12 cellular contexts compared by ENCODE assay signal in the genomic region with DNA sequence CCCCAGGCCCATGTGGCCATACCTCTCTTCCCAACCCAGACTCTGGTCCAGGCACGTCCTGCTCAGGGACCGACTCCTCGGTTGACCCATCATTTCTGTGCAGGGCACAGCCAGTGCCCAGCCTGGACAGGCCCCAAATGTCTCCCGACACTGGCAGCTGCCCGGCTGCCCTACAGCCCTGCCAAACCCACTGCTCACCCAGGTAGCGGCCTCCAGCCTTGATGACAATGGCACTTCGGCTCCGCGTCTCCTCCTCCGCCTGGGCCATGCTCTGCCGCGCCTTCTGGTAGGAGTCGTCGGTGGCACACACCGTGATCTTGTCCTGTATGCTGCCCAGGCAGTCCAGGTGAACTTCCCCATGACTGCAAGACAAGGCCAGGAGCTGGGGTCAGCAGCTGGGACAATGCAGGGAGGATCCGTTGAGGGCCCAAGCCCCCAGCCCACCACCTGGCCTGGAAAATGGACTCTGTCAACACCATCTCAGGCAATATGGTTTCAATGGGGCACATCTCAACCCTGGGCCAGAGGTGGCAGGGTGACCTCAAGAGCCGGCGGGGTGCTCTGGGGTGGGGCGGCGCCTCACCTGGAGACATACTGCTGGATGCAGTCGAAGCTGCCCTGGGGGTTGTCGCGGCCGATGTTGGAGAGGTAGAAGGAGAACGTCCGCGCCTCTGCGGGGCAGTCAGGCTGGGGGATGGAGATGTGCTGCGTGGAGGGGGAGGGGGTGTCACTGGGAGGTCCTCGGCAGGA. TPM values are rescaled to one million over a fixed set of nuclear protein-coding genes. Genes with fewer than 3 reads are reported as not detected.
DNase-seq lines count a peak whose midpoint lies in the region; ATAC-seq, FAIRE-seq and TF ChIP-seq lines count a peak whose summit lies in the region.
"Had no signal": no experiment of that assay in that cellular context is flagged by ENCODE, and none has a peak within 500 bp of the region (broad histone marks: within the 10 kb centered on the region; RNA-seq: fewer than 3 reads in every experiment).

No MANE protein-coding gene starts in this region.

- POLR2A ChIA-PET in A549 (lab: Yijun Ruan, JAX): no interaction called here

- H3K9me3 ChIP-seq in A549 (no peaks in the 10 kb centered on the region), Peyer's patch (no peaks in the 10 kb centered on the region), esophagus squamous epithelium (no peaks in the 10 kb centered on the region), psoas muscle (no peaks in the 10 kb centered on the region), MG63 (no peaks in the 10 kb centered on the region)

- 90% methylated on average over 8 of the region's 30 CpGs for WGBS in A549 (ENCODE audit: missing lambda C conversion rate)
- 82% methylated on average over 7 to 21 of the region's 30 CpGs for WGBS in esophagus squamous epithelium, 2 donors
- 66 to 76% (median 71%) methylated on average over 30 of the region's 30 CpGs for WGBS in psoas muscle, 3 donors

- H3K27me3 ChIP-seq in Peyer's patch: no peaks in the 10 kb centered on the region
- H3K27me3 ChIP-seq in esophagus squamous epithelium: no peaks in the 10 kb centered on the region
- H3K27me3 ChIP-seq in psoas muscle (ENCODE audit: insufficient read depth in 3 of 3, low read length in 2 of 3): no peaks in the 10 kb centered on the region
- H3K27me3 ChIP-seq in MG63: no peaks in the 10 kb centered on the region

- H3K27ac ChIP-seq in A549 (peak overlapping the region in 1 of 2 experiments; percentile 66; a peak in 3 of 6 replicates), Peyer's patch (peak overlapping the region; percentile 59 to 75 (median 70)), esophagus squamous epithelium (peak overlapping the region; percentile 44 to 88 (median 78)), psoas muscle (peak overlapping the region; percentile 88)

- H3K36me3 ChIP-seq in Peyer's patch (peaks cover 0 to 36% (median 0%) of the 10 kb centered on the region in 3 donors), esophagus squamous epithelium (peaks cover 4 to 52% (median 12%) of the 10 kb centered on the region in 3 donors), psoas muscle (ENCODE audit: insufficient read depth in 1 of 2, low read depth in 1 of 2) (peaks cover 0 to 22% of the 10 kb centered on the region in 2 donors), MG63 (peaks cover 52% of the 10 kb centered on the region)

- H3K4me3 ChIP-seq in A549 (no peak overlapping the region), Peyer's patch (no peak overlapping the region), esophagus squamous epithelium (no peak overlapping the region), psoas muscle (no peak overlapping the region), MG63 (no peak overlapping the region)
- H3K4me3 ChIP-seq: GM23338 had no signal

- TF ChIP-seq CTCF in A549 (IDR thresholded peaks at IDR 0.05) (no peak), Peyer's patch (IDR thresholded peaks at IDR 0.05) (no peak), esophagus squamous epithelium (IDR thresholded peaks at IDR 0.05) (no peak), psoas muscle (IDR thresholded peaks at IDR 0.05) (no peak)

- no peak for DNase-seq in A549 (ENCODE audit: low read depth in 1 of 2, low spot score in 1 of 2)
- no peak for DNase-seq in Peyer's patch
- DNase-seq in esophagus squamous epithelium (lab: John Stamatoyannopoulos, UW): no peak
- DNase-seq in psoas muscle: no peak
- DNase-seq in MG63: no peak
- no peak for DNase-seq in stimulated activated CD4-positive, alpha-beta T cell treated with anti-CD3 and anti-CD28 coated beads, Interleukin-12 subunit alpha, Interleukin-12 subunit beta, amount 100 ng/mL, for 4 hours
- DNase-seq in SHP77 (lab: John Stamatoyannopoulos, UW): no peak
- DNase-seq: activated CD8-positive, alpha-beta memory T cell treated with anti-CD3 and anti-CD28 coated beads for 24 hours; stimulated activated CD4-positive, alpha-beta T cell treated with anti-CD3 and anti-CD28 coated beads, Interleukin-4, amount 100 ng/mL, for 1 hour; T-helper 1 cell had no signal

- FAIRE-seq in A549 (lab: Jason Lieb, UNC): no peak

- intact Hi-C loops in esophagus squamous epithelium (cut with DNase I) (no loop called here), psoas muscle (cut with DNase I) (loop anchor here in 1 of 2 donors (5.0 to 10.0 kb wide), 2 partner anchors 107 to 189 kb away; a partner anchor contains a TSS)

- ATAC-seq in A549: no peak
- ATAC-seq in psoas muscle: no peak
- no peak for ATAC-seq in HG02588 (IDR thresholded peaks at IDR 0.05; ENCODE audit: unreplicated experiment)
- ATAC-seq: GM23338 had no signal

- TF ChIP-seq POLR2A in A549 (IDR thresholded peaks at IDR 0.05; ENCODE audit: low read length): no peak
- no peak for TF ChIP-seq POLR2A in Peyer's patch (IDR thresholded peaks at IDR 0.05)
- TF ChIP-seq POLR2A in esophagus squamous epithelium (IDR thresholded peaks at IDR 0.05): no peak

- peaks cover 56% of the 10 kb centered on the region for H3K4me1 ChIP-seq in A549
- H3K4me1 ChIP-seq in Peyer's patch: peaks cover 0 to 63% (median 6%) of the 10 kb centered on the region in 4 donors
- H3K4me1 ChIP-seq in esophagus squamous epithelium: peaks cover 19 to 90% (median 58%) of the 10 kb centered on the region in 3 donors
- H3K4me1 ChIP-seq in psoas muscle: peaks cover 74% of the 10 kb centered on the region

- TF ChIP-seq EP300 in A549 (IDR thresholded peaks at IDR 0.05): no peak

- peak overlapping the region; percentile 13; the same call in 1 of the 3 replicates for H3K4me2 ChIP-seq in A549
- H3K4me2 ChIP-seq: GM23338 had no signal

- TF ChIP-seq RAD21 in A549 (conservative IDR thresholded peaks at IDR 0.05 in 1 of 2, IDR thresholded peaks at IDR 0.05 in 1 of 2): no peak

- CTCF ChIA-PET in A549 (lab: Yijun Ruan, JAX): interaction anchor here (1.4 to 11.5 kb wide), 5 partner anchors 10 to 123 kb away, joined by 3 to 168 read pairs (median 11); a partner anchor contains a TSS

TF ChIP-seq in A549, 52 proteins besides CTCF, POLR2A, EP300 and RAD21 (continues in another document):
- TF ChIP-seq, protein P1, sequence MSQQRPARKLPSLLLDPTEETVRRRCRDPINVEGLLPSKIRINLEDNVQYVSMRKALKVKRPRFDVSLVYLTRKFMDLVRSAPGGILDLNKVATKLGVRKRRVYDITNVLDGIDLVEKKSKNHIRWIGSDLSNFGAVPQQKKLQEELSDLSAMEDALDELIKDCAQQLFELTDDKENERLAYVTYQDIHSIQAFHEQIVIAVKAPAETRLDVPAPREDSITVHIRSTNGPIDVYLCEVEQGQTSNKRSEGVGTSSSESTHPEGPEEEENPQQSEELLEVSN (IDR thresholded peaks at IDR 0.05; ENCODE audit: borderline replicate concordance, low read depth): no peak
- TF ChIP-seq, protein P2, sequence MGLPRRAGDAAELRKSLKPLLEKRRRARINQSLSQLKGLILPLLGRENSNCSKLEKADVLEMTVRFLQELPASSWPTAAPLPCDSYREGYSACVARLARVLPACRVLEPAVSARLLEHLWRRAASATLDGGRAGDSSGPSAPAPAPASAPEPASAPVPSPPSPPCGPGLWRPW (IDR thresholded peaks at IDR 0.05): no peak
- TF ChIP-seq SMC3 (IDR thresholded peaks at IDR 0.05): no peak
- TF ChIP-seq HOXB13 (CRISPR knock-in tag; IDR thresholded peaks at IDR 0.05; ENCODE audit: low read depth): no peak
- TF ChIP-seq NPAS2 (CRISPR knock-in tag; IDR thresholded peaks at IDR 0.05; ENCODE audit: borderline replicate concordance): no peak
- no peak for TF ChIP-seq MAFK (IDR thresholded peaks at IDR 0.05; ENCODE audit: partially characterized antibody)
- TF ChIP-seq CBX2 (IDR thresholded peaks at IDR 0.05; ENCODE audit: borderline replicate concordance, low read depth): no peak
- no peak for TF ChIP-seq RFX5 (IDR thresholded peaks at IDR 0.05)

RNA-seq across cellular contexts. Expression of a gene that starts 27.5 kb away (rescaled TPM):
- 17.6 and 18.0 TPM in 2 replicates for polyA plus RNA-seq in A549 (2011; rRNA removed)
- polyA plus RNA-seq in A549 (2012; cell fraction: cytosol; rRNA removed): 43.0 and 56.5 TPM in 2 replicates
- 199 and 307 TPM in 2 replicates for polyA plus RNA-seq in A549 (2012; cell fraction: nucleus; rRNA removed)
- polyA plus RNA-seq in A549 (2017; fragmentation: RNase III; extraction: RNeasy Plus Mini Kit Qiagen cat#74134 plus additional on column Dnase treatment): 48.5 to 71.0 TPM (median 60.7 TPM) in 3 replicates
- polyA minus RNA-seq in A549 (2011; rRNA and poly(A)+ RNA removed): 17.4 and 29.8 TPM in 2 replicates
- total RNA-seq in Peyer's patch: 10 to 100 TPM in 3 of 4 donors, 1 to 10 TPM in 1; 5.3 to 26.4 (median 14.0) TPM
- 10 to 100 TPM in 3 of 4 donors, 1 to 10 TPM in 1; 8.1 to 24.4 (median 14.4) TPM for total RNA-seq in esophagus squamous epithelium
- 10 to 100 TPM in 3 of 4 donors, 1 to 10 TPM in 1; 9.8 to 17.0 (median 10.9) TPM for total RNA-seq in psoas muscle
- 1 to 10 TPM; 6.3 to 8.6 (median 8.0) TPM for polyA plus RNA-seq in psoas muscle
- total RNA-seq in MG63 (2014; rRNA removed; shearing (Covaris generic); ENCODE audit: low replicate concordance): 0.40 and 4.4 TPM in 2 replicates

RNA-seq across cellular contexts. Expression of a gene that starts 46.2 kb away (rescaled TPM):
- polyA plus RNA-seq in A549 (2011; rRNA removed) (5.4 and 6.9 TPM in 2 replicates), A549 (2017; fragmentation: RNase III; extraction: RNeasy Plus Mini Kit Qiagen cat#74134 plus additional on column Dnase treatment) (37.8 to 43.2 TPM (median 41.5 TPM) in 3 replicates), psoas muscle (10 to 100 TPM; 25.8 to 37.8 (median 28.6) TPM)
- 28.5 and 47.8 TPM in 2 replicates for polyA plus RNA-seq in A549 (2012; cell fraction: cytosol; rRNA removed)
- polyA plus RNA-seq in A549 (2012; cell fraction: nucleus; rRNA removed): 69.4 and 124 TPM in 2 replicates
- 5.0 and 10.7 TPM in 2 replicates for polyA minus RNA-seq in A549 (2011; rRNA and poly(A)+ RNA removed)
- total RNA-seq in Peyer's patch (10 to 100 TPM; 34.0 to 85.8 (median 39.9) TPM), esophagus squamous epithelium (10 to 100 TPM; 23.7 to 48.1 (median 26.1) TPM), psoas muscle (10 to 100 TPM; 29.1 to 46.1 (median 29.6) TPM)
- 187 and 203 TPM in 2 replicates for total RNA-seq in MG63 (2014; rRNA removed; shearing (Covaris generic); ENCODE audit: low replicate concordance)

RNA-seq across cellular contexts. Expression of a gene that starts 56.5 kb away (rescaled TPM):
- polyA plus RNA-seq in A549 (2011; rRNA removed) (1.1 and 1.6 TPM in 2 replicates), A549 (2017; fragmentation: RNase III; extraction: RNeasy Plus Mini Kit Qiagen cat#74134 plus additional on column Dnase treatment) (3.6 to 3.8 TPM (median 3.7 TPM) in 3 replicates), psoas muscle (10 to 100 TPM in 1 of 3 donors, 1 to 10 TPM in 2; 7.5 to 12.3 (median 9.2) TPM)
- 4.1 and 5.9 TPM in 2 replicates for polyA plus RNA-seq in A549 (2012; cell fraction: cytosol; rRNA removed)
- 10.6 and 18.2 TPM in 2 replicates for polyA plus RNA-seq in A549 (2012; cell fraction: nucleus; rRNA removed)
- polyA minus RNA-seq in A549 (2011; rRNA and poly(A)+ RNA removed): 2.4 and 3.6 TPM in 2 replicates
- total RNA-seq in Peyer's patch (10 to 100 TPM; 18.9 to 49.5 (median 34.2) TPM), esophagus squamous epithelium (10 to 100 TPM in 2 of 4 donors, 1 to 10 TPM in 2; 5.9 to 12.8 (median 9.9) TPM), psoas muscle (10 to 100 TPM; 17.5 to 40.2 (median 24.9) TPM)
- total RNA-seq in MG63 (2014; rRNA removed; shearing (Covaris generic); ENCODE audit: low replicate concordance): 12.2 and 22.1 TPM in 2 replicates
